In genomic region chr5:151825445-151825844, GRCh38 we compare ENCODE assay signal across 8 cellular contexts. TPM values are rescaled to one million over a fixed set of nuclear protein-coding genes. Genes with fewer than 3 reads are reported as not detected.
DNase-seq lines count a peak whose midpoint lies in the region; ATAC-seq, FAIRE-seq and TF ChIP-seq lines count a peak whose summit lies in the region.

No MANE protein-coding gene starts in this region.

- no peaks in the 10 kb centered on the region for H3K27me3 Mint-ChIP-seq in MCF 10A (ENCODE audit: insufficient read depth, unreplicated experiment)

- no peaks in the 10 kb centered on the region for H3K27me3 ChIP-seq in NT2/D1 (ENCODE audit: insufficient read depth, insufficient read length)

- intact Hi-C loops in MCF 10A (cut with micrococcal nuclease) = loop anchor here (1.0 to 2.0 kb wide), 5 partner anchors 318 to 689 kb away; no protein-coding TSS in a partner anchor

- no peak overlapping the region for H3K9ac ChIP-seq in NT2/D1 (ENCODE audit: insufficient read length, low read depth)

- no peak overlapping the region for H3K27ac Mint-ChIP-seq in MCF 10A (ENCODE audit: low read depth, unreplicated experiment)

- H3K36me3 Mint-ChIP-seq in MCF 10A (ENCODE audit: insufficient read depth, unreplicated experiment) = peaks cover 48% of the 10 kb centered on the region

- no peaks in the 10 kb centered on the region for H3K9me3 Mint-ChIP-seq in MCF 10A (ENCODE audit: unreplicated experiment)

- no peak overlapping the region for H3K4me3 ChIP-seq in NT2/D1 (ENCODE audit: insufficient read length, low read depth)

- POLR2A ChIA-PET in MCF 10A (lab: Yijun Ruan, JAX) = interaction anchor here (0.6 to 1.6 kb wide), 3 partner anchors 171 to 445 kb away, joined by 3 to 15 read pairs (median 3); no protein-coding TSS in a partner anchor

- BruUV-seq in MCF 10A (replicated peaks; lab: Mats Ljungman, UMichigan) = no TSS peak

- no peaks in the 10 kb centered on the region for H3K36me3 ChIP-seq in NT2/D1 (ENCODE audit: insufficient read depth, insufficient read length, low read length)

- CTCF ChIA-PET in MCF 10A (lab: Yijun Ruan, JAX) = interaction anchor here (0.5 to 12.2 kb wide), 77 partner anchors 9 to 696 kb away, joined by 3 to 531 read pairs (median 5); partner anchors contain the start of gene SLC36A1

- no peak overlapping the region for H3K4me3 Mint-ChIP-seq in MCF 10A (ENCODE audit: unreplicated experiment)

- DNase-seq in DMS53 (lab: John Stamatoyannopoulos, UW) (peak; percentile 82), GM19240 (ENCODE audit: insufficient read length, low spot score) (peak; percentile 17), HTR-8/SVneo (ENCODE audit: insufficient read length, low spot score) (peak; percentile 68), NT2/D1 (ENCODE audit: low read depth, low spot score) (peak; percentile 40), MCF 10A (ENCODE audit: unreplicated experiment) (peak; percentile 81), iPS-NIHi11 (ENCODE audit: low spot score) (peak; percentile 79)
- peak; percentile 8 for DNase-seq in stimulated activated CD4-positive, alpha-beta T cell treated with anti-CD3 and anti-CD28 coated beads, Interleukin-2, amount 100 ng/mL, for 4 hours (ENCODE audit: low read depth)

- peak; percentile 36 for FAIRE-seq in HTR-8/SVneo (lab: Jason Lieb, UNC)

- ATAC-seq in activated CD4-positive, CD25-positive, alpha-beta regulatory T cell treated with anti-CD3 and anti-CD28 coated beads, Interleukin-2, amount 50 U/mL, for 24 hours = no peak

- peak; percentile 94 for TF ChIP-seq CTCF in MCF 10A (IDR thresholded peaks at IDR 0.05; ENCODE audit: unreplicated experiment)

- no peaks in the 10 kb centered on the region for H3K4me1 Mint-ChIP-seq in MCF 10A (ENCODE audit: insufficient read depth, unreplicated experiment)

- H3K9me3 ChIP-seq in NT2/D1 (ENCODE audit: insufficient read depth, low read length) = no peaks in the 10 kb centered on the region

- H3K4me1 ChIP-seq in NT2/D1 (ENCODE audit: insufficient read depth, insufficient read length) = peaks cover 2% of the 10 kb centered on the region

RNA-seq across cellular contexts. Expression of gene G3BP1, which starts 53.7 kb away (rescaled TPM):
- total RNA-seq in MCF 10A (2022) = 279 and 282 TPM in 2 replicates

Comparison
In these comparisons a context has a peak if more than half of its experiments do, and no peak if none do; other contexts are left out.
1. DNase-seq: peak in every context shown above with its lines; median percentile 82 in DMS53; 81 in MCF 10A; 79 in iPS-NIHi11; 68 in HTR-8/SVneo; 40 in NT2/D1; 17 in GM19240; 8 in stimulated activated CD4-positive, alpha-beta T cell treated with anti-CD3 and anti-CD28 coated beads, Interleukin-2, amount 100 ng/mL, for 4 hours.